32 cellular contexts compared by ENCODE assay signal in genomic region chr5:177045628-177046027, GRCh38.
"Had no signal": no experiment of that assay in that cellular context is flagged by ENCODE, and none has a peak within 500 bp of the region (broad histone marks: within the 10 kb centered on the region; RNA-seq: fewer than 3 reads in every experiment).

No MANE protein-coding gene starts in this region.

- H3K9me3 Mint-ChIP-seq: activated B cell treated with CpG ODN at 0.5 μM for 24 hours; activated CD8-positive, alpha-beta T cell treated with anti-CD3 and anti-CD28 coated beads for 36 hours; activated T-cell treated with anti-CD3 and anti-CD28 coated beads, Interleukin-2, amount 50 U/mL, for 4 hours; activated T-helper 17 cell treated with anti-CD3 and anti-CD28 coated beads, Interleukin-2, amount 50 U/mL, for 72 hours; T-helper 2 cell treated with Interferon-gamma antibody and Interleukin-4, amounts not matched to agents 5 μg/mL and 100 μg/mL, for 36 hours had no signal

- H3K27me3 Mint-ChIP-seq: activated B cell treated with CpG ODN at 0.5 μM for 24 hours; activated CD8-positive, alpha-beta T cell treated with anti-CD3 and anti-CD28 coated beads for 36 hours; activated naive CD8-positive, alpha-beta T cell; activated T-helper 17 cell treated with anti-CD3 and anti-CD28 coated beads, Interleukin-2, amount 50 U/mL, for 72 hours; T-helper 17 cell had no signal

- ATAC-seq: activated CD4-positive, CD25-positive, alpha-beta regulatory T cell treated with anti-CD3 and anti-CD28 coated beads, Interleukin-2, amount 50 U/mL, for 24 hours; activated CD8-positive, alpha-beta T cell treated with anti-CD3 and anti-CD28 coated beads for 36 hours; activated T-cell treated with anti-CD3 and anti-CD28 coated beads, Interleukin-2, amount 50 U/mL, for 4 hours; activated T-helper 17 cell treated with anti-CD3 and anti-CD28 coated beads, Interleukin-2, amount 50 U/mL, for 72 hours; gastroesophageal sphincter; T-helper 17 cell had no signal

- FAIRE-seq: astrocyte, bronchial epithelial cell, colon, endometrium, endothelial cell of umbilical vein had no signal

- H3K27ac ChIP-seq: brain microvascular endothelial cell, epithelial cell of prostate, esophagus squamous epithelium, gastroesophageal sphincter, WERI-Rb-1 had no signal

- H3K9me3 ChIP-seq: esophagus squamous epithelium, gastroesophageal sphincter had no signal

- H3K4me3 Mint-ChIP-seq: activated B cell treated with CpG ODN at 0.5 μM for 24 hours; activated CD8-positive, alpha-beta T cell treated with anti-CD3 and anti-CD28 coated beads for 36 hours; activated naive CD8-positive, alpha-beta T cell; activated T-cell treated with anti-CD3 and anti-CD28 coated beads, Interleukin-2, amount 50 U/mL, for 4 hours; activated T-helper 17 cell treated with anti-CD3 and anti-CD28 coated beads, Interleukin-2, amount 50 U/mL, for 72 hours; T-helper 17 cell; T-helper 2 cell treated with Interferon-gamma antibody and Interleukin-4, amounts not matched to agents 5 μg/mL and 100 μg/mL, for 36 hours had no signal

- H3K27me3 ChIP-seq: brain microvascular endothelial cell, esophagus squamous epithelium, gastroesophageal sphincter had no signal

- H3K27ac Mint-ChIP-seq: activated B cell treated with CpG ODN at 0.5 μM for 24 hours; activated CD8-positive, alpha-beta T cell treated with anti-CD3 and anti-CD28 coated beads for 36 hours; activated T-helper 17 cell treated with anti-CD3 and anti-CD28 coated beads, Interleukin-2, amount 50 U/mL, for 72 hours; T-helper 2 cell treated with Interferon-gamma antibody and Interleukin-4, amounts not matched to agents 5 μg/mL and 100 μg/mL, for 36 hours had no signal

- H3K4me3 ChIP-seq: esophagus squamous epithelium, gastroesophageal sphincter had no signal

- DNase-seq: activated B cell treated with CpG ODN at 0.5 μM for 24 hours; activated CD4-positive, alpha-beta T cell treated with anti-CD3 and anti-CD28 coated beads for 48 hours; activated CD4-positive, alpha-beta T cell treated with anti-CD3 and anti-CD28 coated beads, Interleukin-2, amount 50 U/mL, for 1 hour; activated CD4-positive, alpha-beta T cell treated with anti-CD3 and anti-CD28 coated beads, Interleukin-2, amount 50 U/mL, for 48 hours; activated CD8-positive, alpha-beta memory T cell treated with anti-CD3 and anti-CD28 coated beads for 24 hours; activated CD8-positive, alpha-beta T cell treated with anti-CD3 and anti-CD28 coated beads for 36 hours; activated effector memory CD4-positive, alpha-beta T cell treated with Interleukin-2 at 50 U/mL for 16 hours; activated gamma-delta T cell treated with Interleukin-2 at 50 U/mL for 16 hours; activated naive CD4-positive, alpha-beta T cell treated with anti-CD3 and anti-CD28 coated beads, Interleukin-2, amount 50 U/mL, for 16 hours; activated naive CD4-positive, alpha-beta T cell treated with Interleukin-2 at 50 U/mL for 16 hours; activated T-cell treated with anti-CD3 and anti-CD28 coated beads, Interleukin-2, amount 50 U/mL, for 4 hours; amniotic stem cell; anterior cingulate cortex; brain microvascular endothelial cell; effector CD8-positive, alpha-beta T cell; esophagus squamous epithelium; foreskin melanocyte; T-helper 1 cell; T-helper 17 cell; T1000; WERI-Rb-1 had no signal

- H3K4me1 Mint-ChIP-seq: activated B cell treated with CpG ODN at 0.5 μM for 24 hours had no signal
